In the genomic region with DNA sequence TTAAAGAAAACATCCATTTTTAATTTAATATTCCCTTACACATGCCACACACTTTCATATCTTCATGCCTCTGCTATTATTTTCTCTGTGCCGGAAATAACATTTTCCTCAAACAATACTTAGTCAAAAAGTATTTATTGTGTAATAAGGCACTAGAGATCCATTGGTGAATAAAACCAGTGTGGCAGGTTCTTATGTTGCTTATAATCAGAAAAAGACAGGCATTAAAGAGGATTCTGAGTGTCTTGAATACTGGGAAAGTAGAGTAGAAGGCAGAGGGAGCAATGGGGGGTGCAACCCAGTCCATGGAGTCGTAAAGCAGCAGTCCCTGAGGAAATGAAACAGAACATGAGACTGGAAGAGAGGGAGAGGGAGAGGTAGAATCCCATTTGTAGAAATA, we compare ENCODE assay signal across 15 cellular contexts. TPM values are rescaled to one million over a fixed set of nuclear protein-coding genes. Genes with fewer than 3 reads are reported as not detected.
DNase-seq lines count a peak whose midpoint lies in the region; ATAC-seq, FAIRE-seq and TF ChIP-seq lines count a peak whose summit lies in the region.
"Had no signal": no experiment of that assay in that cellular context is flagged by ENCODE, and none has a peak within 500 bp of the region (broad histone marks: within the 10 kb centered on the region; RNA-seq: fewer than 3 reads in every experiment).

No MANE protein-coding gene starts in this region.

- H3K9me3 ChIP-seq in heart left ventricle (peaks cover 0 to 19% (median 4%) of the 10 kb centered on the region in 12 donors), right cardiac atrium (ENCODE audit: control insufficient read depth, low read length) (no peaks in the 10 kb centered on the region), muscle layer of colon (ENCODE audit: low read length) (no peaks in the 10 kb centered on the region), uterus (peaks cover 0 to 2% of the 10 kb centered on the region in 2 donors)

- 74 to 82% (median 75%) methylated on average over 2 of the region's 2 CpGs for WGBS in heart left ventricle, 4 donors
- WGBS in right cardiac atrium = 68% methylated on average over 2 of the region's 2 CpGs

- TF ChIP-seq CTCF in heart left ventricle (IDR thresholded peaks at IDR 0.05) (no peak), bronchial epithelial cell (IDR thresholded peaks at IDR 0.05; ENCODE audit: insufficient read depth, low read length, severe bottlenecking) (no peak), uterus (IDR thresholded peaks at IDR 0.05) (no peak)

- intact Hi-C loops in heart left ventricle (cut with DNase I) = loop anchor here in 1 of 10 donors (5.0 kb wide), 1 partner anchor 37 kb away; a partner anchor contains a TSS
- intact Hi-C loops in right cardiac atrium (cut with DNase I) = no loop called here
- intact Hi-C loops in uterus (cut with DNase I; ENCODE audit: low total_unique reads) = no loop called here

- no peaks in the 10 kb centered on the region for H3K36me3 ChIP-seq in heart left ventricle
- no peaks in the 10 kb centered on the region for H3K36me3 ChIP-seq in bronchial epithelial cell (ENCODE audit: control insufficient read depth, insufficient read depth, low read length)
- no peaks in the 10 kb centered on the region for H3K36me3 ChIP-seq in muscle layer of colon (ENCODE audit: insufficient read depth, low read length)
- no peaks in the 10 kb centered on the region for H3K36me3 ChIP-seq in uterus

- no peak overlapping the region for H3K9ac ChIP-seq in muscle layer of colon (ENCODE audit: low read length)

- H3K27ac ChIP-seq in heart left ventricle (peak overlapping the region in 9 of 12 donors; percentile 3 to 77 (median 23)), right cardiac atrium (ENCODE audit: low read length) (no peak overlapping the region), muscle layer of colon (ENCODE audit: low read depth, low read length) (peak overlapping the region; percentile 21), uterus (peak overlapping the region; percentile 55 to 67)

- H3K4me3 ChIP-seq in heart left ventricle (no peak overlapping the region), right cardiac atrium (ENCODE audit: low read length) (no peak overlapping the region), bronchial epithelial cell (ENCODE audit: low read depth, low read length) (no peak overlapping the region), muscle layer of colon (ENCODE audit: low read depth in 1 of 2, low read length in 2 of 2) (no peak overlapping the region), uterus (no peak overlapping the region)

- DNase-seq in heart left ventricle (no peak), right cardiac atrium (no peak), bronchial epithelial cell (ENCODE audit: low read depth) (peak; percentile 81), uterus (no peak), GM19238 (ENCODE audit: insufficient read length, low spot score) (no peak), RKO (ENCODE audit: low spot score) (no peak)
- DNase-seq: activated CD8-positive, alpha-beta T cell treated with anti-CD3 and anti-CD28 coated beads, Interleukin-2, amount 10 ng/mL, durations not matched to agents 7 days and 5 days; CD8-positive, alpha-beta T cell; immature natural killer cell; NCI-H1048; stimulated activated CD4-positive, alpha-beta T cell treated with anti-CD3 and anti-CD28 coated beads, Interleukin-4, amount 100 ng/mL, for 1 hour had no signal

- H3K27me3 ChIP-seq in heart left ventricle (no peaks in the 10 kb centered on the region), right cardiac atrium (ENCODE audit: control insufficient read depth, insufficient read depth) (no peaks in the 10 kb centered on the region), bronchial epithelial cell (ENCODE audit: control insufficient read depth, insufficient read depth, low read length) (no peaks in the 10 kb centered on the region), muscle layer of colon (ENCODE audit: control insufficient read depth in 1 of 2, insufficient read depth in 2 of 2, low read length in 2 of 2) (no peaks in the 10 kb centered on the region), uterus (no peaks in the 10 kb centered on the region)

- TF ChIP-seq POLR2A in heart left ventricle (IDR thresholded peaks at IDR 0.05) (no peak), uterus (IDR thresholded peaks at IDR 0.05) (no peak)

- H3K4me1 ChIP-seq in heart left ventricle (peaks cover 0 to 23% (median 7%) of the 10 kb centered on the region in 12 donors), right cardiac atrium (ENCODE audit: control insufficient read depth, insufficient read depth, low read length) (peaks cover 2% of the 10 kb centered on the region), muscle layer of colon (ENCODE audit: insufficient read depth, low read length) (peaks cover 50% of the 10 kb centered on the region), uterus (peaks cover 0 to 4% of the 10 kb centered on the region in 2 donors)

- peak in 1 of 4 donors; percentile 32 for ATAC-seq in heart left ventricle
- ATAC-seq in right cardiac atrium = no peak
- no peak for ATAC-seq in GM18907 (IDR thresholded peaks at IDR 0.05; ENCODE audit: unreplicated experiment)
- ATAC-seq: activated CD8-positive, alpha-beta T cell treated with anti-CD3 and anti-CD28 coated beads, Interleukin-2, amount 10 ng/mL, durations not matched to agents 7 days and 5 days; CD8-positive, alpha-beta T cell had no signal

- FAIRE-seq in bronchial epithelial cell (lab: Jason Lieb, UNC) = no peak
- FAIRE-seq: A204.1, GM12892 had no signal

RNA-seq across cellular contexts. Expression of a gene that starts 37.7 kb away (rescaled TPM):
- total RNA-seq in heart left ventricle (10 to 100 TPM; 28.2 to 50.4 (median 37.0) TPM), right cardiac atrium (10 to 100 TPM; 31.6 to 45.4 (median 35.2) TPM), bronchial epithelial cell (9.2 and 12.0 TPM in 2 replicates), uterus (10 to 100 TPM; 34.0 to 91.5 (median 58.8) TPM)
- polyA plus RNA-seq in heart left ventricle (10 to 100 TPM in 1 of 2 donors, 1 to 10 TPM in 1; 7.4 to 19.8 TPM), right cardiac atrium (13.0 TPM)
